In genomic region chr6:113416166-113416565, GRCh38 we compare ENCODE assay signal across 17 cellular contexts.
A peak's percentile ranks its signal among the peaks of the same experiment; 100 is the strongest.
DNase-seq lines count a peak whose midpoint lies in the region; ATAC-seq and TF ChIP-seq lines count a peak whose summit lies in the region.
"Had no signal": no experiment of that assay in that cellular context is flagged by ENCODE, and none has a peak within 500 bp of the region (broad histone marks: within the 10 kb centered on the region; RNA-seq: fewer than 3 reads in every experiment).

No MANE protein-coding gene starts in this region.

- no peak for ATAC-seq in HG03108 (IDR thresholded peaks at IDR 0.05; ENCODE audit: unreplicated experiment)
- no peak for ATAC-seq in GM18907 (IDR thresholded peaks at IDR 0.05; ENCODE audit: unreplicated experiment)
- ATAC-seq: HepG2, Panc1 had no signal

- no peaks in the 10 kb centered on the region for H3K9me3 Mint-ChIP-seq in HFFc6
- H3K9me3 Mint-ChIP-seq in mesothelial cell of epicardium: no peaks in the 10 kb centered on the region

- H3K36me3 Mint-ChIP-seq in HFFc6 (ENCODE audit: low read depth) (no peaks in the 10 kb centered on the region), mesothelial cell of epicardium (no peaks in the 10 kb centered on the region)
- H3K36me3 Mint-ChIP-seq: CD4-positive, CD25-positive, alpha-beta regulatory T cell had no signal

- H3K4me1 Mint-ChIP-seq in HFFc6 (ENCODE audit: low read depth) (peaks cover 59% of the 10 kb centered on the region), mesothelial cell of epicardium (peaks cover 9% of the 10 kb centered on the region)
- H3K4me1 Mint-ChIP-seq: CD4-positive, CD25-positive, alpha-beta regulatory T cell had no signal

- no peak for TF ChIP-seq CTCF in AG09309 (IDR thresholded peaks at IDR 0.05; ENCODE audit: control insufficient read depth, insufficient read depth, low read depth, low read length, missing control alignments)
- TF ChIP-seq CTCF in HFFc6 (IDR thresholded peaks at IDR 0.05): no peak
- no peak for TF ChIP-seq CTCF in cardiac fibroblast (IDR thresholded peaks at IDR 0.05; ENCODE audit: low read depth, low read length)
- TF ChIP-seq CTCF in mesothelial cell of epicardium (IDR thresholded peaks at IDR 0.05; ENCODE audit: unreplicated experiment): no peak

- peak overlapping the region; percentile 36; the same call in 1 of the 2 replicates for H3K27ac Mint-ChIP-seq in HFFc6
- no peak overlapping the region for H3K27ac Mint-ChIP-seq in mesothelial cell of epicardium
- H3K27ac Mint-ChIP-seq: CD4-positive, CD25-positive, alpha-beta regulatory T cell had no signal

- no peaks in the 10 kb centered on the region for H3K27me3 Mint-ChIP-seq in HFFc6 (ENCODE audit: insufficient read depth)
- no peaks in the 10 kb centered on the region for H3K27me3 Mint-ChIP-seq in mesothelial cell of epicardium (ENCODE audit: low read depth)
- H3K27me3 Mint-ChIP-seq: CD4-positive, CD25-positive, alpha-beta regulatory T cell had no signal

- no peak overlapping the region for H3K4me3 ChIP-seq in AG09309 (ENCODE audit: control insufficient read depth, low read depth, low read length)
- H3K4me3 ChIP-seq in cardiac fibroblast (replicated peaks in 1 of 2; ENCODE audit: low read depth in 2 of 2, low read length in 2 of 2): no peak overlapping the region

- H3K4me3 Mint-ChIP-seq in HFFc6 (no peak overlapping the region), mesothelial cell of epicardium (no peak overlapping the region)
- H3K4me3 Mint-ChIP-seq: CD4-positive, CD25-positive, alpha-beta regulatory T cell had no signal

- peak; percentile 55 for DNase-seq in AG09309 (ENCODE audit: low read depth)
- peak; percentile 35 for DNase-seq in HFFc6
- peak; percentile 37 to 40 for DNase-seq in cardiac fibroblast (ENCODE audit: low read depth in 2 of 2)
- peak; percentile 9 for DNase-seq in foreskin melanocyte
- DNase-seq in cortex of kidney (lab: John Stamatoyannopoulos, UW): no peak
- DNase-seq in mesothelial cell of epicardium (ENCODE audit: low spot score in 2 of 2, unreplicated experiment in 2 of 2): no peak
- DNase-seq: Calu3; CD4-positive, CD25-positive, alpha-beta regulatory T cell; GOT3; NCI-H1417 treated with DMSO at 0.1 percent for 48 hours; NCI-H2029 treated with DMSO at 0.1 percent for 48 hours; NCI-H510A treated with DMSO at 0.1 percent for 48 hours; Right ventricle myocardium superior had no signal

Comparison
In these comparisons a context has a peak if more than half of its experiments do, and no peak if none do; other contexts are left out.
1. DNase-seq: peak in AG09309 (single experiment), HFFc6 (single experiment), cardiac fibroblast (2 of 2) and foreskin melanocyte (single experiment); none in cortex of kidney (single experiment) and mesothelial cell of epicardium (0 of 2).